Comparison of ENCODE assay signal across 8 cellular contexts in genomic region chr11:116835791-116836647, GRCh38. TPM values are rescaled to one million over a fixed set of nuclear protein-coding genes. Genes with fewer than 3 reads are reported as not detected.
DNase-seq lines count a peak whose midpoint lies in the region; ATAC-seq, FAIRE-seq and TF ChIP-seq lines count a peak whose summit lies in the region.

No MANE protein-coding gene starts in this region.

- peak overlapping the region; percentile 86 for H3K27ac ChIP-seq in ACC112 (ENCODE audit: low read depth, low read length)
- peak overlapping the region; percentile 36 to 49 for H3K27ac ChIP-seq in kidney (ENCODE audit: low read depth in 2 of 2, low read length in 2 of 2)

- peak overlapping the region; percentile 87 for H2AFZ ChIP-seq in ACC112 (ENCODE audit: low read length, unreplicated experiment)

- H3K36me3 ChIP-seq in ACC112 (ENCODE audit: insufficient read depth, low read length) (no peaks in the 10 kb centered on the region), kidney (ENCODE audit: control insufficient read depth in 1 of 2, insufficient read depth in 2 of 2, low read length in 2 of 2) (no peaks in the 10 kb centered on the region)

- H3K4me1 ChIP-seq in ACC112 (ENCODE audit: control insufficient read depth, insufficient read depth, low read length, unreplicated experiment), result peaks cover 14% of the 10 kb centered on the region
- H3K4me1 ChIP-seq in kidney (ENCODE audit: control insufficient read depth in 1 of 2, insufficient read depth in 1 of 2, low read depth in 1 of 2, low read length in 2 of 2), result peaks cover 6 to 8% of the 10 kb centered on the region in 2 donors

- DNase-seq in NCI-H2171 treated with DMSO at 0.1 percent for 48 hours (lab: John Stamatoyannopoulos, UW) (peak; percentile 90), cerebellar cortex (ENCODE audit: low spot score) (peak; percentile 87), kidney (peak; percentile 95)
- DNase-seq in stimulated activated CD4-positive, alpha-beta T cell treated with anti-CD3 and anti-CD28 coated beads, Interleukin-15, amount 100 ng/mL, for 1 hour (ENCODE audit: low read depth in 1 of 2, low spot score in 1 of 2), result peak; percentile 56 to 65

- peak; percentile 67 for TF ChIP-seq CTCF in kidney (IDR thresholded peaks at IDR 0.05; ENCODE audit: borderline replicate concordance, extremely low read depth, insufficient read depth)

- no peaks in the 10 kb centered on the region for H3K79me2 ChIP-seq in ACC112 (ENCODE audit: control insufficient read depth, insufficient read depth, low read length, unreplicated experiment)

- no peaks in the 10 kb centered on the region for H3K9me3 ChIP-seq in kidney (ENCODE audit: control insufficient read depth in 1 of 2, low read length in 2 of 2)

- H3K4me3 ChIP-seq in ACC112 (ENCODE audit: low read depth, low read length), result peak overlapping the region; percentile 75
- peak overlapping the region; percentile 26 to 50 for H3K4me3 ChIP-seq in kidney (ENCODE audit: low read length in 2 of 2)

- peak overlapping the region in 1 of 2 donors; percentile 46 for H3K9ac ChIP-seq in kidney (ENCODE audit: low read length in 2 of 2)

- intact Hi-C loops in kidney (cut with DNase I), result no loop called here

- ATAC-seq in GM18858 (IDR thresholded peaks at IDR 0.05; ENCODE audit: unreplicated experiment) (peak; percentile 61), HG03095 (IDR thresholded peaks at IDR 0.05; ENCODE audit: unreplicated experiment) (peak; percentile 82)
- peak; percentile 89 to 90 for ATAC-seq in activated CD4-positive, CD25-positive, alpha-beta regulatory T cell treated with anti-CD3 and anti-CD28 coated beads, Interleukin-2, amount 50 U/mL, for 24 hours

- FAIRE-seq in kidney (lab: Jason Lieb, UNC), result no peak

- no peaks in the 10 kb centered on the region for H3K27me3 ChIP-seq in ACC112 (ENCODE audit: insufficient read depth, low read length)

RNA-seq across cellular contexts. Expression of gene APOA1, which starts 1.4 kb away (rescaled TPM):
- not detected for total RNA-seq in kidney
- polyA plus RNA-seq in kidney (ENCODE audit: insufficient read depth, low read depth, low replicate concordance), result 2.0 TPM

RNA-seq across cellular contexts. Expression of gene APOC3, which starts 6.3 kb away (rescaled TPM):
- not detected for total RNA-seq in kidney
- polyA plus RNA-seq in kidney (ENCODE audit: insufficient read depth, low read depth, low replicate concordance), result 35.6 TPM

RNA-seq across cellular contexts. Expression of gene APOA4, which starts 12.9 kb away (rescaled TPM):
- total RNA-seq in kidney, result not detected
- 0.80 TPM for polyA plus RNA-seq in kidney (ENCODE audit: insufficient read depth, low read depth, low replicate concordance)

RNA-seq across cellular contexts. Expression of gene APOA5, which starts 44.3 kb away (rescaled TPM):
- total RNA-seq in kidney, result not detected
- not detected for polyA plus RNA-seq in kidney (ENCODE audit: insufficient read depth, low read depth, low replicate concordance)

RNA-seq across cellular contexts. Expression of gene ZPR1, which starts 48.2 kb away (rescaled TPM):
- total RNA-seq in kidney, result 40.2 TPM
- polyA plus RNA-seq in kidney (ENCODE audit: insufficient read depth, low read depth, low replicate concordance), result 30.0 TPM

Comparison
In these comparisons a context has a peak if more than half of its experiments do, and no peak if none do; other contexts are left out.
1. Peak in every context shown above with its lines: DNase-seq, ATAC-seq, H3K4me3 ChIP-seq and H3K27ac ChIP-seq.